ENCODE assay signal across 17 cellular contexts in genomic region chr22:20490183-20490940, GRCh38.
"Had no signal": no experiment of that assay in that cellular context is flagged by ENCODE, and none has a peak within 500 bp of the region (broad histone marks: within the 10 kb centered on the region; RNA-seq: fewer than 3 reads in every experiment).

No MANE protein-coding gene starts in this region.

- H3K9me3 ChIP-seq: right lobe of liver, SK-N-SH, thoracic aorta, upper lobe of right lung had no signal

- H3K27ac ChIP-seq: right lobe of liver, thoracic aorta, upper lobe of right lung had no signal

- H3K36me3 ChIP-seq: right lobe of liver, upper lobe of right lung had no signal

- H3K27me3 Mint-ChIP-seq: activated CD4-positive, alpha-beta T cell treated with anti-CD3 and anti-CD28 coated beads, Interleukin-2, amount 10 ng/mL, durations not matched to agents 7 days and 5 days; T-cell had no signal

- H3K4me3 ChIP-seq: right lobe of liver, smooth muscle cell, thoracic aorta, upper lobe of right lung had no signal

- DNase-seq: activated CD4-positive, alpha-beta T cell treated with anti-CD3 and anti-CD28 coated beads, Interleukin-2, amount 10 ng/mL, durations not matched to agents 7 days and 5 days; activated effector memory CD4-positive, alpha-beta T cell treated with anti-CD3 and anti-CD28 coated beads, Interleukin-2, amount 50 U/mL, for 16 hours; activated T-cell treated with anti-CD3 and anti-CD28 coated beads, Interleukin-2, amount 50 U/mL, for 1 hour; aorta; cerebellar nuclear complex; effector CD8-positive, alpha-beta T cell; foreskin melanocyte; kidney glomerular epithelial cell; mesenchymal stem cell; right lobe of liver; SK-N-SH; stimulated activated CD4-positive, alpha-beta T cell treated with anti-CD3 and anti-CD28 coated beads, Interleukin-4, amount 100 ng/mL, for 4 hours; stimulated activated CD8-positive, alpha-beta memory T cell treated with anti-CD3 and anti-CD28 coated beads, Interleukin-4, amount 100 ng/mL, for 48 hours; T-cell; upper lobe of right lung had no signal

- H3K9ac ChIP-seq: SK-N-SH had no signal

- H3K4me3 Mint-ChIP-seq: activated CD4-positive, alpha-beta T cell treated with anti-CD3 and anti-CD28 coated beads, Interleukin-2, amount 10 ng/mL, durations not matched to agents 7 days and 5 days; T-cell had no signal

- H3K4me2 ChIP-seq: SK-N-SH, smooth muscle cell had no signal

- H3K9me3 Mint-ChIP-seq: activated CD4-positive, alpha-beta T cell treated with anti-CD3 and anti-CD28 coated beads, Interleukin-2, amount 10 ng/mL, durations not matched to agents 7 days and 5 days; T-cell had no signal

- ATAC-seq: right lobe of liver, upper lobe of right lung had no signal

- H3K27me3 ChIP-seq: right lobe of liver, upper lobe of right lung had no signal
